29 cellular contexts compared by ENCODE assay signal in the genomic region with DNA sequence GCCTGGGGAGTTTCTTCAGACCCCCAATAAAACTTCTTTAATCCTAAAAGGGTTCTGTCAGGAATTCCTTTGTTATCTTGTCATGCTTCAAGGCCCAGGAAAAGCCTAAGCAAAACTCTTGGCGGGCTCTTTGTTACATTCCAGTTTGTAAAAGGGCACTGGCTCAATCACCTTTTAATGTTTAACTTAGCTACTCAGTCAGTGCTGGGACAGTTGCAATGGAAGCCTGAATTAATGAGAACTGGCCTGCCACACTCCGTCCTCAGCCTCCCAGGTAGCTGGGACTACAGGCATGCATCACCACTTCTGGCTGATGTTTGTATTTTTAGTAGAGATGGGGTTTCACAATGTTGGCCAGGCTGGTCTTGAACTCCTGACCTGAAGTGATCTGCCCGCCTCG. TPM values are rescaled to one million over a fixed set of nuclear protein-coding genes. Genes with fewer than 3 reads are reported as not detected.
DNase-seq lines count a peak whose midpoint lies in the region; ATAC-seq, FAIRE-seq and TF ChIP-seq lines count a peak whose summit lies in the region.
"Had no signal": no experiment of that assay in that cellular context is flagged by ENCODE, and none has a peak within 500 bp of the region (broad histone marks: within the 10 kb centered on the region; RNA-seq: fewer than 3 reads in every experiment).

No MANE protein-coding gene starts in this region.

- no peak overlapping the region for H4K8ac ChIP-seq in mesenchymal stem cell (ENCODE audit: low read length)

- peaks cover 15% of the 10 kb centered on the region for H3K4me1 ChIP-seq in HepG2 (ENCODE audit: insufficient read depth, low read length)
- no peaks in the 10 kb centered on the region for H3K4me1 ChIP-seq in right lobe of liver
- peaks cover 5% of the 10 kb centered on the region for H3K4me1 ChIP-seq in mesenchymal stem cell (ENCODE audit: control insufficient read depth, insufficient read depth, low read depth, low read length)
- no peaks in the 10 kb centered on the region for H3K4me1 ChIP-seq in esophagus squamous epithelium
- H3K4me1 ChIP-seq: SJCRH30 had no signal

- H3K4me3 ChIP-seq in HepG2 (replicated peaks in 1 of 3; ENCODE audit: insufficient read depth in 1 of 3, low read depth in 2 of 3, low read length in 3 of 3) (no peak overlapping the region), right lobe of liver (no peak overlapping the region), mesenchymal stem cell (ENCODE audit: insufficient read depth in 1 of 2, low read depth in 1 of 2, low read length in 2 of 2) (no peak overlapping the region), esophagus squamous epithelium (no peak overlapping the region)
- H3K4me3 ChIP-seq: SJCRH30 had no signal

- peak; percentile 21 for DNase-seq in HepG2 (ENCODE audit: low spot score)
- no peak for DNase-seq in right lobe of liver
- peak; percentile 77 for DNase-seq in glomerular visceral epithelial cell (ENCODE audit: extremely low spot score)
- no peak for DNase-seq in mesenchymal stem cell
- no peak for DNase-seq in esophagus squamous epithelium (lab: John Stamatoyannopoulos, UW)
- no peak for DNase-seq in SK-N-DZ (ENCODE audit: low spot score)
- no peak for DNase-seq in T-helper 2 cell
- DNase-seq in foreskin melanocyte, result no peak
- DNase-seq: CD8-positive, alpha-beta memory T cell; DMS 273 treated with DMSO at 0.1 percent for 48 hours; DND-41; H9; HFFc6; KG1; NCI-H1092 treated with DMSO at 0.1 percent for 48 hours; NCI-H1436 treated with DMSO at 0.1 percent for 48 hours; NCI-H2029; NCI-H226; NCI-H524; NCI-H774; NK-92 treated with Interleukin-12 subunit alpha and Interleukin-12 subunit beta, amount 100 ng/mL, for 24 hours; SJCRH30 had no signal

- ATAC-seq in HepG2 (peak; percentile 69), right lobe of liver (no peak)
- ATAC-seq: Panc1 had no signal

- no peak for TF ChIP-seq EP300 in HepG2 (IDR thresholded peaks at IDR 0.05; ENCODE audit: low read depth in 2 of 2, low read length in 2 of 2)
- TF ChIP-seq EP300 in HepG2 (CRISPR knock-in tag; IDR thresholded peaks at IDR 0.05; ENCODE audit: borderline replicate concordance), result no peak

- no peak overlapping the region for H3K23ac ChIP-seq in mesenchymal stem cell (ENCODE audit: low read length in 2 of 2)

- no peak overlapping the region for H2BK5ac ChIP-seq in mesenchymal stem cell (ENCODE audit: low read depth, low read length, poor library complexity, severe bottlenecking)

- H4K20me1 ChIP-seq in HepG2 (ENCODE audit: insufficient read depth, low read length), result no peaks in the 10 kb centered on the region

- H3K9ac ChIP-seq in HepG2 (ENCODE audit: insufficient read depth, low read depth, low read length) (no peak overlapping the region), mesenchymal stem cell (ENCODE audit: low read length) (no peak overlapping the region)

- H3K27me3 ChIP-seq in HepG2 (ENCODE audit: control insufficient read depth in 1 of 2, insufficient read depth in 2 of 2, low read length in 2 of 2) (no peaks in the 10 kb centered on the region), right lobe of liver (no peaks in the 10 kb centered on the region), mesenchymal stem cell (ENCODE audit: control insufficient read depth in 1 of 2, insufficient read depth in 1 of 2, low read length in 2 of 2) (no peaks in the 10 kb centered on the region), esophagus squamous epithelium (no peaks in the 10 kb centered on the region)
- H3K27me3 ChIP-seq: SJCRH30 had no signal

- no peak for TF ChIP-seq RAD21 in HepG2 (CRISPR knock-in tag; IDR thresholded peaks at IDR 0.05)

- no peak for FAIRE-seq in HepG2 (lab: Jason Lieb, UNC)
- FAIRE-seq: GM12891 had no signal

- H2AFZ ChIP-seq in HepG2 (ENCODE audit: low read length) (no peak overlapping the region), mesenchymal stem cell (ENCODE audit: low read depth, low read length) (no peak overlapping the region)

- CTCF ChIA-PET in HepG2 (lab: Yijun Ruan, JAX; ENCODE audit: low intra/inter-chr PET ratio, low total read pairs), result no interaction called here

- 54% methylated on average over 3 of the region's 4 CpGs for WGBS in HepG2 (ENCODE audit: low lambda C conversion rate)
- whole genome bisulfite sequencing in right lobe of liver (ENCODE audit: insufficient coverage, low coverage, low lambda C conversion rate, missing lambda C conversion rate), result 68% methylated on average over 4 of the region's 4 CpGs
- WGBS in mesenchymal stem cell, result 88% methylated on average over 4 of the region's 4 CpGs
- WGBS in esophagus squamous epithelium, 2 donors, result 78 to 92% methylated on average over 4 of the region's 4 CpGs

- H3K9me3 ChIP-seq in HepG2 (ENCODE audit: low read length) (no peaks in the 10 kb centered on the region), right lobe of liver (no peaks in the 10 kb centered on the region), mesenchymal stem cell (ENCODE audit: control insufficient read depth, low read length) (no peaks in the 10 kb centered on the region), esophagus squamous epithelium (no peaks in the 10 kb centered on the region)
- H3K9me3 ChIP-seq: SJCRH30 had no signal

- H3K79me2 ChIP-seq in HepG2 (ENCODE audit: insufficient read depth, low read length), result no peaks in the 10 kb centered on the region

- H2BK12ac ChIP-seq in mesenchymal stem cell (ENCODE audit: low read length in 2 of 2), result no peak overlapping the region

- H3K79me1 ChIP-seq in mesenchymal stem cell (replicated peaks; ENCODE audit: low read length, poor library complexity, severe bottlenecking), result no peaks in the 10 kb centered on the region

- H4K91ac ChIP-seq in mesenchymal stem cell (ENCODE audit: low read length), result no peak overlapping the region

- no peak overlapping the region for H2BK120ac ChIP-seq in mesenchymal stem cell (ENCODE audit: low read depth, low read length)

- POLR2A ChIA-PET in HepG2 (lab: Yijun Ruan, JAX), result no interaction called here

- intact Hi-C loops in HepG2 (cut with micrococcal nuclease; ENCODE audit: unreplicated experiment), result no loop called here
- intact Hi-C loops in right lobe of liver (cut with DNase I), result no loop called here
- intact Hi-C loops in esophagus squamous epithelium (cut with DNase I), result no loop called here

- no TSS peak for BruUV-seq in HepG2 (replicated peaks; lab: Mats Ljungman, UMichigan)

- in situ Hi-C loops in HepG2 (cut with HindIII; ENCODE audit: extremely low pct_ligation_motif_present, low pct_unique_long_range_greater_than_20kb), result no loop called here

- H2BK15ac ChIP-seq in mesenchymal stem cell (ENCODE audit: low read depth, poor library complexity, severe bottlenecking), result no peak overlapping the region

- no peak overlapping the region for H3K14ac ChIP-seq in mesenchymal stem cell (ENCODE audit: low read length in 2 of 2)

- H3K18ac ChIP-seq in mesenchymal stem cell (ENCODE audit: low read depth in 1 of 2, low read length in 2 of 2), result no peak overlapping the region

- TF ChIP-seq CTCF in HepG2 (CRISPR knock-in tag; IDR thresholded peaks at IDR 0.05) (no peak), right lobe of liver (IDR thresholded peaks at IDR 0.05) (no peak), esophagus squamous epithelium (IDR thresholded peaks at IDR 0.05) (no peak)

- no peak overlapping the region for H3K27ac ChIP-seq in HepG2 (ENCODE audit: extremely low read length, insufficient read depth, low read length)
- no peak overlapping the region for H3K27ac ChIP-seq in right lobe of liver
- H3K27ac ChIP-seq in mesenchymal stem cell (ENCODE audit: low read length, poor library complexity, severe bottlenecking), result peak overlapping the region; percentile 59
- H3K27ac ChIP-seq in esophagus squamous epithelium, result no peak overlapping the region
- H3K27ac ChIP-seq: 22Rv1, C4-2B, HL-60, SJCRH30 had no signal

- H3K4ac ChIP-seq in mesenchymal stem cell (ENCODE audit: low read depth in 1 of 2, low read length in 2 of 2), result no peak overlapping the region

- H2AK5ac ChIP-seq in mesenchymal stem cell (ENCODE audit: low read length, severe bottlenecking), result no peak overlapping the region

- H3K4me2 ChIP-seq in HepG2 (ENCODE audit: low read depth, low read length) (no peak overlapping the region), mesenchymal stem cell (ENCODE audit: low read length, poor library complexity, severe bottlenecking) (no peak overlapping the region)

- H3K36me3 ChIP-seq in HepG2 (replicated peaks in 1 of 2; ENCODE audit: control insufficient read depth in 1 of 2, insufficient read depth in 2 of 2, low read length in 2 of 2), result no peaks in the 10 kb centered on the region
- H3K36me3 ChIP-seq in right lobe of liver, result no peaks in the 10 kb centered on the region
- no peaks in the 10 kb centered on the region for H3K36me3 ChIP-seq in mesenchymal stem cell (ENCODE audit: control insufficient read depth in 1 of 2, insufficient read depth in 2 of 2, low read depth in 1 of 2, low read length in 2 of 2)
- H3K36me3 ChIP-seq in esophagus squamous epithelium, result no peaks in the 10 kb centered on the region
- H3K36me3 ChIP-seq: SJCRH30 had no signal

- TF ChIP-seq POLR2A in HepG2 (IDR thresholded peaks at IDR 0.05; ENCODE audit: insufficient read depth in 1 of 2, low read depth in 2 of 2, low read length in 2 of 2) (no peak), right lobe of liver (IDR thresholded peaks at IDR 0.05) (no peak), esophagus squamous epithelium (IDR thresholded peaks at IDR 0.05) (no peak)

RNA-seq across cellular contexts. Expression of gene ASB17, which starts 21.3 kb away (rescaled TPM):
- not detected in 2 replicates for total RNA-seq in HepG2 (2016; rRNA removed; fragmentation: Illumina TruSeq; extraction: Trizol)
- not detected in 2 replicates for total RNA-seq in HepG2 (2016; cell fraction: cytosol; rRNA removed; fragmentation: Illumina TruSeq; extraction: Trizol; ENCODE audit: low read depth)
- not detected in 2 replicates for total RNA-seq in HepG2 (2016; cell fraction: insoluble cytoplasmic fraction; rRNA removed; fragmentation: Illumina TruSeq; extraction: Trizol)
- total RNA-seq in HepG2 (2016; cell fraction: membrane; rRNA removed; fragmentation: Illumina TruSeq; extraction: Trizol), result not detected in 2 replicates
- total RNA-seq in HepG2 (2016; cell fraction: nucleus; rRNA removed; fragmentation: Illumina TruSeq; extraction: Trizol), result not detected in 2 replicates
- not detected in 2 replicates for polyA plus RNA-seq in HepG2 (2011; rRNA removed)
- not detected in 2 replicates for polyA plus RNA-seq in HepG2 (2011; cell fraction: cytosol; rRNA removed)
- polyA plus RNA-seq in HepG2 (2011; cell fraction: nucleus; rRNA removed), result not detected in 2 replicates
- polyA plus RNA-seq in HepG2 (2012), result not detected in 2 replicates
- polyA plus RNA-seq in HepG2 (2016; cell fraction: cytosol; fragmentation: Illumina TruSeq; extraction: Trizol; ENCODE audit: low read depth), result not detected in 2 replicates
- not detected in 2 replicates for polyA plus RNA-seq in HepG2 (2016; cell fraction: insoluble cytoplasmic fraction; fragmentation: Illumina TruSeq; extraction: Trizol; ENCODE audit: low read depth)
- not detected in 2 replicates for polyA plus RNA-seq in HepG2 (2016; cell fraction: membrane; fragmentation: Illumina TruSeq; extraction: Trizol; ENCODE audit: low read depth)
- polyA plus RNA-seq in HepG2 (2016; cell fraction: nucleus; fragmentation: Illumina TruSeq; extraction: Trizol; ENCODE audit: insufficient read depth, low read depth), result not detected in 2 replicates
- not detected in 2 replicates for polyA minus RNA-seq in HepG2 (2011; rRNA and poly(A)+ RNA removed; ENCODE audit: low replicate concordance)
- polyA minus RNA-seq in HepG2 (2011; cell fraction: cytosol; rRNA and poly(A)+ RNA removed), result not detected in 2 replicates
- not detected in 2 replicates for polyA minus RNA-seq in HepG2 (2011; cell fraction: nucleus; rRNA and poly(A)+ RNA removed)
- not detected for total RNA-seq in right lobe of liver
- not detected for polyA plus RNA-seq in mesenchymal stem cell (2013, experiment 1 of 2)
- not detected for polyA plus RNA-seq in mesenchymal stem cell (2013, experiment 2 of 2)
- total RNA-seq in esophagus squamous epithelium, result not detected
- not detected in 2 replicates for polyA plus RNA-seq in SK-N-DZ (2014; cell fraction: cytosol; rRNA removed)
- not detected in 2 replicates for polyA plus RNA-seq in SK-N-DZ (2014; cell fraction: nucleus; rRNA removed)
- total RNA-seq: CD8-positive, alpha-beta memory T cell; G401; H9; HFFc6; HT-29; SJCRH30 had no signal
- polyA plus RNA-seq: CD8-positive, alpha-beta memory T cell had no signal

Comparison
In these comparisons a context has a peak if more than half of its experiments do, and no peak if none do; other contexts are left out.
1. DNase-seq: peak in HepG2 (single experiment) and glomerular visceral epithelial cell (single experiment); none in right lobe of liver (0 of 3), mesenchymal stem cell (single experiment), esophagus squamous epithelium (single experiment), SK-N-DZ (single experiment), T-helper 2 cell (0 of 5) and foreskin melanocyte (single experiment).